1 cellular context compared by ENCODE assay signal in the genomic region with DNA sequence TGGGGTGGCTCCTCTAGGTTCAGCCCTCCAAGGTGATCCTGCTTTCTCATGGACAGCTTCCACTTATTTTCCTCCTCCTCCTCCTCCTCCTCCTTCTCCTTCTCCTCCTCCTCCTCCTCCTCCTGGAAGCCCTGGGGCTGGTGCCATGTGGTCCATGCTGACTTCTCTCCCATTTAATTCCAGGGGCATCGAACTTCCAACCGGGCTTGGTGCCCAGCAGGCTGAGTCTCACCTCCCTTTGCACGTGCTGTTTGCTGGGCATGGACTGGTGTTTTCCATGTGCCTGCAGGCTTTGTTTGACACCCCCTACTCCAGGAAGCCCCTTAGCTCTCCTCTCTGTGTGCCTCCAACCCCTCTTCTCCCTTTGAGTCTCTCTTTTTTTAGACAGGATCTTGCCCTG.
TF ChIP-seq lines count a peak whose summit lies in the region.

No MANE protein-coding gene starts in this region.

TF ChIP-seq in SK-N-SH treated with all-trans-retinoic acid at 6 μM for 48 hours, 23 proteins besides CTCF, POLR2A, EP300 and RAD21:
- TF ChIP-seq ZNF8 (CRISPR knock-in tag; IDR thresholded peaks at IDR 0.05): no peak
- no peak for TF ChIP-seq ZNF70 (CRISPR knock-in tag; IDR thresholded peaks at IDR 0.05)
- TF ChIP-seq ZC3H10 (CRISPR knock-in tag; IDR thresholded peaks at IDR 0.05): no peak
- TF ChIP-seq TCF4 (CRISPR knock-in tag; IDR thresholded peaks at IDR 0.05; ENCODE audit: borderline replicate concordance): no peak
- TF ChIP-seq PPARA (CRISPR knock-in tag; IDR thresholded peaks at IDR 0.05; ENCODE audit: borderline replicate concordance): no peak
- TF ChIP-seq, protein P1, sequence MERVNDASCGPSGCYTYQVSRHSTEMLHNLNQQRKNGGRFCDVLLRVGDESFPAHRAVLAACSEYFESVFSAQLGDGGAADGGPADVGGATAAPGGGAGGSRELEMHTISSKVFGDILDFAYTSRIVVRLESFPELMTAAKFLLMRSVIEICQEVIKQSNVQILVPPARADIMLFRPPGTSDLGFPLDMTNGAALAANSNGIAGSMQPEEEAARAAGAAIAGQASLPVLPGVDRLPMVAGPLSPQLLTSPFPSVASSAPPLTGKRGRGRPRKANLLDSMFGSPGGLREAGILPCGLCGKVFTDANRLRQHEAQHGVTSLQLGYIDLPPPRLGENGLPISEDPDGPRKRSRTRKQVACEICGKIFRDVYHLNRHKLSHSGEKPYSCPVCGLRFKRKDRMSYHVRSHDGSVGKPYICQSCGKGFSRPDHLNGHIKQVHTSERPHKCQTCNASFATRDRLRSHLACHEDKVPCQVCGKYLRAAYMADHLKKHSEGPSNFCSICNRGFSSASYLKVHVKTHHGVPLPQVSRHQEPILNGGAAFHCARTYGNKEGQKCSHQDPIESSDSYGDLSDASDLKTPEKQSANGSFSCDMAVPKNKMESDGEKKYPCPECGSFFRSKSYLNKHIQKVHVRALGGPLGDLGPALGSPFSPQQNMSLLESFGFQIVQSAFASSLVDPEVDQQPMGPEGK (CRISPR knock-in tag; IDR thresholded peaks at IDR 0.05; ENCODE audit: borderline replicate concordance): no peak
- no peak for TF ChIP-seq ZFP3 (CRISPR knock-in tag; IDR thresholded peaks at IDR 0.05)
- no peak for TF ChIP-seq CSDC2 (CRISPR knock-in tag; IDR thresholded peaks at IDR 0.05)
- TF ChIP-seq, protein P2, sequence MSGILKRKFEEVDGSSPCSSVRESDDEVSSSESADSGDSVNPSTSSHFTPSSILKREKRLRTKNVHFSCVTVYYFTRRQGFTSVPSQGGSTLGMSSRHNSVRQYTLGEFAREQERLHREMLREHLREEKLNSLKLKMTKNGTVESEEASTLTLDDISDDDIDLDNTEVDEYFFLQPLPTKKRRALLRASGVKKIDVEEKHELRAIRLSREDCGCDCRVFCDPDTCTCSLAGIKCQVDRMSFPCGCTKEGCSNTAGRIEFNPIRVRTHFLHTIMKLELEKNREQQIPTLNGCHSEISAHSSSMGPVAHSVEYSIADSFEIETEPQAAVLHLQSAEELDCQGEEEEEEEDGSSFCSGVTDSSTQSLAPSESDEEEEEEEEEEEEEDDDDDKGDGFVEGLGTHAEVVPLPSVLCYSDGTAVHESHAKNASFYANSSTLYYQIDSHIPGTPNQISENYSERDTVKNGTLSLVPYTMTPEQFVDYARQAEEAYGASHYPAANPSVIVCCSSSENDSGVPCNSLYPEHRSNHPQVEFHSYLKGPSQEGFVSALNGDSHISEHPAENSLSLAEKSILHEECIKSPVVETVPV (CRISPR knock-in tag; IDR thresholded peaks at IDR 0.05): no peak
- TF ChIP-seq OSR1 (CRISPR knock-in tag; IDR thresholded peaks at IDR 0.05): no peak
- no peak for TF ChIP-seq ESRRG (CRISPR knock-in tag; IDR thresholded peaks at IDR 0.05)
- TF ChIP-seq, protein P3, sequence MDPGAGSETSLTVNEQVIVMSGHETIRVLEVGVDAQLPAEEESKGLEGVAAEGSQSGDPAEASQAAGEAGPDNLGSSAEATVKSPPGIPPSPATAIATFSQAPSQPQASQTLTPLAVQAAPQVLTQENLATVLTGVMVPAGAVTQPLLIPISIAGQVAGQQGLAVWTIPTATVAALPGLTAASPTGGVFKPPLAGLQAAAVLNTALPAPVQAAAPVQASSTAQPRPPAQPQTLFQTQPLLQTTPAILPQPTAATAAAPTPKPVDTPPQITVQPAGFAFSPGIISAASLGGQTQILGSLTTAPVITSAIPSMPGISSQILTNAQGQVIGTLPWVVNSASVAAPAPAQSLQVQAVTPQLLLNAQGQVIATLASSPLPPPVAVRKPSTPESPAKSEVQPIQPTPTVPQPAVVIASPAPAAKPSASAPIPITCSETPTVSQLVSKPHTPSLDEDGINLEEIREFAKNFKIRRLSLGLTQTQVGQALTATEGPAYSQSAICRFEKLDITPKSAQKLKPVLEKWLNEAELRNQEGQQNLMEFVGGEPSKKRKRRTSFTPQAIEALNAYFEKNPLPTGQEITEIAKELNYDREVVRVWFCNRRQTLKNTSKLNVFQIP (CRISPR knock-in tag; IDR thresholded peaks at IDR 0.05; ENCODE audit: borderline replicate concordance, low read depth): no peak
- TF ChIP-seq TOX (CRISPR knock-in tag; IDR thresholded peaks at IDR 0.05; ENCODE audit: borderline replicate concordance): no peak
- TF ChIP-seq, protein P4, sequence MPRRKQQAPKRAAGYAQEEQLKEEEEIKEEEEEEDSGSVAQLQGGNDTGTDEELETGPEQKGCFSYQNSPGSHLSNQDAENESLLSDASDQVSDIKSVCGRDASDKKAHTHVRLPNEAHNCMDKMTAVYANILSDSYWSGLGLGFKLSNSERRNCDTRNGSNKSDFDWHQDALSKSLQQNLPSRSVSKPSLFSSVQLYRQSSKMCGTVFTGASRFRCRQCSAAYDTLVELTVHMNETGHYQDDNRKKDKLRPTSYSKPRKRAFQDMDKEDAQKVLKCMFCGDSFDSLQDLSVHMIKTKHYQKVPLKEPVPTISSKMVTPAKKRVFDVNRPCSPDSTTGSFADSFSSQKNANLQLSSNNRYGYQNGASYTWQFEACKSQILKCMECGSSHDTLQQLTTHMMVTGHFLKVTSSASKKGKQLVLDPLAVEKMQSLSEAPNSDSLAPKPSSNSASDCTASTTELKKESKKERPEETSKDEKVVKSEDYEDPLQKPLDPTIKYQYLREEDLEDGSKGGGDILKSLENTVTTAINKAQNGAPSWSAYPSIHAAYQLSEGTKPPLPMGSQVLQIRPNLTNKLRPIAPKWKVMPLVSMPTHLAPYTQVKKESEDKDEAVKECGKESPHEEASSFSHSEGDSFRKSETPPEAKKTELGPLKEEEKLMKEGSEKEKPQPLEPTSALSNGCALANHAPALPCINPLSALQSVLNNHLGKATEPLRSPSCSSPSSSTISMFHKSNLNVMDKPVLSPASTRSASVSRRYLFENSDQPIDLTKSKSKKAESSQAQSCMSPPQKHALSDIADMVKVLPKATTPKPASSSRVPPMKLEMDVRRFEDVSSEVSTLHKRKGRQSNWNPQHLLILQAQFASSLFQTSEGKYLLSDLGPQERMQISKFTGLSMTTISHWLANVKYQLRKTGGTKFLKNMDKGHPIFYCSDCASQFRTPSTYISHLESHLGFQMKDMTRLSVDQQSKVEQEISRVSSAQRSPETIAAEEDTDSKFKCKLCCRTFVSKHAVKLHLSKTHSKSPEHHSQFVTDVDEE (CRISPR knock-in tag; IDR thresholded peaks at IDR 0.05): no peak
- TF ChIP-seq SNAI2 (CRISPR knock-in tag; IDR thresholded peaks at IDR 0.05): no peak
- TF ChIP-seq, protein P5, sequence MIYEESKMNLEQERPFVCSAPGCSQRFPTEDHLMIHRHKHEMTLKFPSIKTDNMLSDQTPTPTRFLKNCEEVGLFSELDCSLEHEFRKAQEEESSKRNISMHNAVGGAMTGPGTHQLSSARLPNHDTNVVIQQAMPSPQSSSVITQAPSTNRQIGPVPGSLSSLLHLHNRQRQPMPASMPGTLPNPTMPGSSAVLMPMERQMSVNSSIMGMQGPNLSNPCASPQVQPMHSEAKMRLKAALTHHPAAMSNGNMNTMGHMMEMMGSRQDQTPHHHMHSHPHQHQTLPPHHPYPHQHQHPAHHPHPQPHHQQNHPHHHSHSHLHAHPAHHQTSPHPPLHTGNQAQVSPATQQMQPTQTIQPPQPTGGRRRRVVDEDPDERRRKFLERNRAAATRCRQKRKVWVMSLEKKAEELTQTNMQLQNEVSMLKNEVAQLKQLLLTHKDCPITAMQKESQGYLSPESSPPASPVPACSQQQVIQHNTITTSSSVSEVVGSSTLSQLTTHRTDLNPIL (CRISPR knock-in tag; IDR thresholded peaks at IDR 0.05; ENCODE audit: low read depth): no peak
- no peak for TF ChIP-seq BACH2 (CRISPR knock-in tag; IDR thresholded peaks at IDR 0.05; ENCODE audit: borderline replicate concordance)
- no peak for TF ChIP-seq RARB (CRISPR knock-in tag; IDR thresholded peaks at IDR 0.05)
- no peak for TF ChIP-seq ZFP30 (CRISPR knock-in tag; IDR thresholded peaks at IDR 0.05)
- no peak for TF ChIP-seq ISL1 (CRISPR knock-in tag; IDR thresholded peaks at IDR 0.05)
